In genomic region chr3:58084788-58085543, GRCh38 we compare ENCODE assay signal across 8 cellular contexts.
DNase-seq lines count a peak whose midpoint lies in the region; ATAC-seq and TF ChIP-seq lines count a peak whose summit lies in the region.

No MANE protein-coding gene starts in this region.

- 83 to 88% methylated on average over 5 of the region's 5 CpGs for WGBS in esophagus squamous epithelium, 2 donors

- H3K27me3 ChIP-seq in GM06990 (replicated peaks; ENCODE audit: control insufficient read depth, insufficient read depth, low read length) (no peaks in the 10 kb centered on the region), esophagus squamous epithelium (no peaks in the 10 kb centered on the region)

- H3K27ac ChIP-seq in esophagus squamous epithelium: peak overlapping the region in 3 of 4 donors; percentile 28 to 41 (median 37)

- ATAC-seq in HG03432 (IDR thresholded peaks at IDR 0.05; ENCODE audit: unreplicated experiment): peak; percentile 92

- peaks cover 0 to 31% (median 2%) of the 10 kb centered on the region in 3 donors for H3K4me1 ChIP-seq in esophagus squamous epithelium

- TF ChIP-seq POLR2A in esophagus squamous epithelium (IDR thresholded peaks at IDR 0.05): no peak

- TF ChIP-seq CTCF in GM06990 (IDR thresholded peaks at IDR 0.05; ENCODE audit: insufficient read depth, low read length, poor library complexity, severe bottlenecking) (no peak), GM20000 (IDR thresholded peaks at IDR 0.05; ENCODE audit: extremely low read depth, missing control alignments) (no peak), esophagus squamous epithelium (IDR thresholded peaks at IDR 0.05) (no peak)

- intact Hi-C loops in esophagus squamous epithelium (cut with DNase I): no loop called here

- H3K36me3 ChIP-seq in GM06990 (ENCODE audit: control insufficient read depth, insufficient read depth, low read length): no peaks in the 10 kb centered on the region
- H3K36me3 ChIP-seq in esophagus squamous epithelium: peaks cover 0 to 57% (median 0%) of the 10 kb centered on the region in 3 donors

- H3K4me3 ChIP-seq in GM06990 (replicated peaks; ENCODE audit: low read depth, low read length): no peak overlapping the region
- H3K4me3 ChIP-seq in esophagus squamous epithelium: no peak overlapping the region

- no peaks in the 10 kb centered on the region for H3K9me3 ChIP-seq in esophagus squamous epithelium

- DNase-seq in GM06990 (ENCODE audit: extremely low read depth, insufficient read length) (peak; percentile 39), GM20000 (ENCODE audit: low spot score) (peak; percentile 61), esophagus squamous epithelium (lab: John Stamatoyannopoulos, UW) (no peak), iPS-NIHi7 (ENCODE audit: extremely low spot score) (no peak), DMS114 treated with DMSO at 0.1 percent for 48 hours (lab: John Stamatoyannopoulos, UW; ENCODE audit: unreplicated experiment) (no peak)
- no peak for DNase-seq in stimulated activated CD4-positive, alpha-beta T cell treated with anti-CD3 and anti-CD28 coated beads, Interleukin-4, amount 100 ng/mL, for 4 hours
- no peak for DNase-seq in activated CD4-positive, alpha-beta T cell treated with anti-CD3 and anti-CD28 coated beads for 48 hours

Comparison
In these comparisons a context has a peak if more than half of its experiments do, and no peak if none do; other contexts are left out.
1. DNase-seq: peak in GM06990 (single experiment) and GM20000 (single experiment); none in esophagus squamous epithelium (single experiment), stimulated activated CD4-positive, alpha-beta T cell treated with anti-CD3 and anti-CD28 coated beads, Interleukin-4, amount 100 ng/mL, for 4 hours (0 of 2), activated CD4-positive, alpha-beta T cell treated with anti-CD3 and anti-CD28 coated beads for 48 hours (single experiment), iPS-NIHi7 (single experiment) and DMS114 treated with DMSO at 0.1 percent for 48 hours (single experiment).